1 cellular context compared by ENCODE assay signal in the genomic region with DNA sequence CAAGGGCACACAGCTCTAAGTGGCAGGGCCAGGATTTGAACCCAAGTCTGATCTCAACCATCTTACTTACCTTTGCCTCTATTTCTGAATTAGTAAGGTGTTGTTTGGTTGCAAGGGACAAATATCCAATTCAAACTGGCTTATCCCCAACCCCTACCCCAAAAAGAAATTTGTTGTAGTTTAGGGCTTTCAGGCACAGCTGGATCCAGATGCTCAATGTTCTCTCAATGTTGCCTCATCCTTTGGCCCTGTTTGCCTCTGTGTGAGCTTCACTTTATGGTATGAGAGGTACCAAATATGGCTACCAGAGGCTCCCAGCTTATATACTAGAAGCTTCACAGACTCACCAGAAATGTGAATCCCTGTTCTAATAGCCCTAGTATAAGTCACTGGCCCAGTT.
TF ChIP-seq lines count a peak whose summit lies in the region.

No MANE protein-coding gene starts in this region.

TF ChIP-seq in GM12878, 131 proteins besides CTCF, POLR2A, EP300 and RAD21:
- TF ChIP-seq, protein P1, sequence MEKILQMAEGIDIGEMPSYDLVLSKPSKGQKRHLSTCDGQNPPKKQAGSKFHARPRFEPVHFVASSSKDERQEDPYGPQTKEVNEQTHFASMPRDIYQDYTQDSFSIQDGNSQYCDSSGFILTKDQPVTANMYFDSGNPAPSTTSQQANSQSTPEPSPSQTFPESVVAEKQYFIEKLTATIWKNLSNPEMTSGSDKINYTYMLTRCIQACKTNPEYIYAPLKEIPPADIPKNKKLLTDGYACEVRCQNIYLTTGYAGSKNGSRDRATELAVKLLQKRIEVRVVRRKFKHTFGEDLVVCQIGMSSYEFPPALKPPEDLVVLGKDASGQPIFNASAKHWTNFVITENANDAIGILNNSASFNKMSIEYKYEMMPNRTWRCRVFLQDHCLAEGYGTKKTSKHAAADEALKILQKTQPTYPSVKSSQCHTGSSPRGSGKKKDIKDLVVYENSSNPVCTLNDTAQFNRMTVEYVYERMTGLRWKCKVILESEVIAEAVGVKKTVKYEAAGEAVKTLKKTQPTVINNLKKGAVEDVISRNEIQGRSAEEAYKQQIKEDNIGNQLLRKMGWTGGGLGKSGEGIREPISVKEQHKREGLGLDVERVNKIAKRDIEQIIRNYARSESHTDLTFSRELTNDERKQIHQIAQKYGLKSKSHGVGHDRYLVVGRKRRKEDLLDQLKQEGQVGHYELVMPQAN (conservative IDR thresholded peaks at IDR 0.05) = no peak
- TF ChIP-seq TAF1 (IDR thresholded peaks at IDR 0.05; ENCODE audit: borderline replicate concordance, low read depth, low read length) (no peak), RFX5 (IDR thresholded peaks at IDR 0.05; ENCODE audit: low read depth, low read length) (no peak), MTA3 (IDR thresholded peaks at IDR 0.05; ENCODE audit: borderline replicate concordance, low read length) (no peak), EZH2 (IDR thresholded peaks at IDR 0.05; ENCODE audit: borderline replicate concordance, control insufficient read depth, low read depth, low read length) (no peak), TBL1XR1 (IDR thresholded peaks at IDR 0.05; ENCODE audit: low read depth, low read length) (no peak)
